ENCODE assay signal across 1 cellular context in genomic region chr19:45059258-45059965, GRCh38.
TF ChIP-seq lines count a peak whose summit lies in the region.

No MANE protein-coding gene starts in this region.

TF ChIP-seq in HEK293, 187 proteins besides CTCF, POLR2A, EP300 and RAD21 (continued from another document and continues in another):
- TF ChIP-seq TSHZ1 (tag by site-specific recombination; IDR thresholded peaks at IDR 0.05; ENCODE audit: borderline replicate concordance) (no peak), WT1 (tag by site-specific recombination; IDR thresholded peaks at IDR 0.05) (no peak), ZNF280C (tag by site-specific recombination; IDR thresholded peaks at IDR 0.05) (no peak), SCRT2 (tag by site-specific recombination; IDR thresholded peaks at IDR 0.05) (no peak), ZNF292 (tag by site-specific recombination; IDR thresholded peaks at IDR 0.05; ENCODE audit: borderline replicate concordance, low read depth) (no peak), ZNF529 (tag by site-specific recombination; IDR thresholded peaks at IDR 0.05; ENCODE audit: insufficient replicate concordance) (no peak), PATZ1 (tag by site-specific recombination; IDR thresholded peaks at IDR 0.05) (0 out of 2 replicates have a peak, but pooled peaks have one; percentile 7), ZNF266 (tag by site-specific recombination; IDR thresholded peaks at IDR 0.05; ENCODE audit: low read depth) (no peak), ZBTB48 (tag by site-specific recombination; IDR thresholded peaks at IDR 0.05) (no peak), ZNF488 (tag by site-specific recombination; IDR thresholded peaks at IDR 0.05) (no peak), ZNF670 (tag by site-specific recombination; IDR thresholded peaks at IDR 0.05; ENCODE audit: low read depth) (no peak), BCL11A (tag by site-specific recombination; IDR thresholded peaks at IDR 0.05; ENCODE audit: low read depth) (no peak), GLIS1 (tag by site-specific recombination; IDR thresholded peaks at IDR 0.05) (peak; percentile 80), ZNF610 (tag by site-specific recombination; IDR thresholded peaks at IDR 0.05; ENCODE audit: borderline replicate concordance) (no peak), ZNF423 (tag by site-specific recombination; IDR thresholded peaks at IDR 0.05) (no peak), AEBP2 (tag by site-specific recombination; IDR thresholded peaks at IDR 0.05; ENCODE audit: borderline replicate concordance) (no peak), ZNF174 (tag by site-specific recombination; IDR thresholded peaks at IDR 0.05) (no peak), ZNF121 (tag by site-specific recombination; IDR thresholded peaks at IDR 0.05) (no peak), HOXA7 (CRISPR knock-in tag; IDR thresholded peaks at IDR 0.05; ENCODE audit: borderline replicate concordance) (no peak), ZNF654 (tag by site-specific recombination; IDR thresholded peaks at IDR 0.05; ENCODE audit: low read depth) (peak; percentile 72), ZFP69B (tag by site-specific recombination; IDR thresholded peaks at IDR 0.05) (peak; percentile 94), ZXDB (tag by site-specific recombination; IDR thresholded peaks at IDR 0.05) (0 out of 2 replicates have a peak, but pooled peaks have one; percentile 16), PRDM10 (tag by site-specific recombination; IDR thresholded peaks at IDR 0.05) (no peak), INSM2 (tag by site-specific recombination; IDR thresholded peaks at IDR 0.05) (no peak), ZNF394 (tag by site-specific recombination; IDR thresholded peaks at IDR 0.05; ENCODE audit: borderline replicate concordance) (no peak), SCRT1 (tag by site-specific recombination; IDR thresholded peaks at IDR 0.05; ENCODE audit: borderline replicate concordance) (no peak), ZNF239 (tag by site-specific recombination; IDR thresholded peaks at IDR 0.05) (no peak), ZNF692 (tag by site-specific recombination; IDR thresholded peaks at IDR 0.05) (peak; percentile 97), ZBTB7A (tag by site-specific recombination; IDR thresholded peaks at IDR 0.05; ENCODE audit: low read depth) (no peak), ZNF548 (tag by site-specific recombination; IDR thresholded peaks at IDR 0.05) (no peak), ZNF148 (tag by site-specific recombination; IDR thresholded peaks at IDR 0.05; ENCODE audit: borderline replicate concordance) (no peak), ZEB2 (tag by site-specific recombination; IDR thresholded peaks at IDR 0.05) (no peak), ZNF335 (tag by site-specific recombination; conservative IDR thresholded peaks at IDR 0.05) (no peak), ZNF10 (tag by site-specific recombination; IDR thresholded peaks at IDR 0.05) (no peak), ZNF449 (tag by site-specific recombination; IDR thresholded peaks at IDR 0.05) (no peak)
